ENCODE assay signal across 8 cellular contexts in genomic region chr6:108565893-108566292, GRCh38. TPM values are rescaled to one million over a fixed set of nuclear protein-coding genes. Genes with fewer than 3 reads are reported as not detected.
DNase-seq lines count a peak whose midpoint lies in the region; ATAC-seq lines count a peak whose summit lies in the region.

No MANE protein-coding gene starts in this region.

- peaks cover 5% of the 10 kb centered on the region for H3K27me3 Mint-ChIP-seq in activated CD8-positive, alpha-beta T cell treated with anti-CD3 and anti-CD28 coated beads, Interleukin-2, amount 10 ng/mL, durations not matched to agents 7 days and 5 days (ENCODE audit: low read depth)
- peaks cover 9 to 13% (median 10%) of the 10 kb centered on the region in 3 donors for H3K27me3 Mint-ChIP-seq in immature natural killer cell (ENCODE audit: low read depth in 3 of 3)
- H3K27me3 Mint-ChIP-seq in activated T-helper 2 cell treated with anti-CD3 and anti-CD28 coated beads, Interferon-gamma antibody, Interleukin-2, Interleukin-4, amounts not matched to agents 10 μg/mL and 5 μg/mL and 100 μg/mL, durations not matched to agents 14 hours and 24 hours and 36 hours (ENCODE audit: low read depth), result peaks cover 30% of the 10 kb centered on the region

- peaks cover 9 to 74% (median 70%) of the 10 kb centered on the region in 5 donors for H3K4me1 ChIP-seq in subcutaneous abdominal adipose tissue (ENCODE audit: control insufficient read depth in 5 of 5, insufficient read depth in 5 of 5, low read length in 5 of 5)

- peak; percentile 14 for DNase-seq in Daoy (ENCODE audit: low read depth)
- DNase-seq in activated CD8-positive, alpha-beta T cell treated with anti-CD3 and anti-CD28 coated beads, Interleukin-2, amount 10 ng/mL, durations not matched to agents 7 days and 5 days, result no peak
- DNase-seq in immature natural killer cell, result peak; percentile 35 to 38 (median 37)
- no peak for DNase-seq in dedifferentiated amniotic fluid mesenchymal stem cell (ENCODE audit: extremely low spot score)
- no peak for DNase-seq in activated T-helper 2 cell treated with anti-CD3 and anti-CD28 coated beads, Interferon-gamma antibody, Interleukin-2, Interleukin-4, amounts not matched to agents 10 μg/mL and 5 μg/mL and 100 μg/mL, durations not matched to agents 14 hours and 24 hours and 36 hours (ENCODE audit: low spot score)
- DNase-seq in NCI-H2081 (lab: John Stamatoyannopoulos, UW), result no peak

- H3K4me3 Mint-ChIP-seq in activated CD8-positive, alpha-beta T cell treated with anti-CD3 and anti-CD28 coated beads, Interleukin-2, amount 10 ng/mL, durations not matched to agents 7 days and 5 days, result peak overlapping the region; percentile 48
- peak overlapping the region; percentile 28 to 76 (median 58) for H3K4me3 Mint-ChIP-seq in immature natural killer cell
- no peak overlapping the region for H3K4me3 Mint-ChIP-seq in activated T-helper 2 cell treated with anti-CD3 and anti-CD28 coated beads, Interferon-gamma antibody, Interleukin-2, Interleukin-4, amounts not matched to agents 10 μg/mL and 5 μg/mL and 100 μg/mL, durations not matched to agents 14 hours and 24 hours and 36 hours (ENCODE audit: low read depth)

- POLR2A ChIA-PET in activated CD8-positive, alpha-beta T cell treated with anti-CD3 and anti-CD28 coated beads, Interleukin-2, amount 10 ng/mL, durations not matched to agents 7 days and 5 days (lab: Charles Lee), result no interaction called here

- peak overlapping the region in 3 of 5 donors; percentile 39 to 59 (median 43) for H3K9ac ChIP-seq in subcutaneous abdominal adipose tissue (ENCODE audit: low read length in 5 of 5)

- intact Hi-C loops in activated T-helper 2 cell treated with anti-CD3 and anti-CD28 coated beads, Interferon-gamma antibody, Interleukin-2, Interleukin-4, amounts not matched to agents 10 μg/mL and 5 μg/mL and 100 μg/mL, durations not matched to agents 14 hours and 24 hours and 36 hours (cut with micrococcal nuclease), result loop anchor here (2.0 kb wide), 2 partner anchors 65 to 443 kb away; no protein-coding TSS in a partner anchor

- H3K9me3 Mint-ChIP-seq in activated CD8-positive, alpha-beta T cell treated with anti-CD3 and anti-CD28 coated beads, Interleukin-2, amount 10 ng/mL, durations not matched to agents 7 days and 5 days (ENCODE audit: insufficient read depth), result no peaks in the 10 kb centered on the region
- H3K9me3 Mint-ChIP-seq in immature natural killer cell, result no peaks in the 10 kb centered on the region
- no peaks in the 10 kb centered on the region for H3K9me3 Mint-ChIP-seq in activated T-helper 2 cell treated with anti-CD3 and anti-CD28 coated beads, Interferon-gamma antibody, Interleukin-2, Interleukin-4, amounts not matched to agents 10 μg/mL and 5 μg/mL and 100 μg/mL, durations not matched to agents 14 hours and 24 hours and 36 hours

- H3K27me3 ChIP-seq in subcutaneous abdominal adipose tissue (ENCODE audit: control insufficient read depth in 5 of 5, insufficient read depth in 4 of 5, low read length in 5 of 5), result no peaks in the 10 kb centered on the region

- H3K36me3 ChIP-seq in subcutaneous abdominal adipose tissue (ENCODE audit: control insufficient read depth in 5 of 5, insufficient read depth in 5 of 5, low read length in 5 of 5), result peaks cover 14 to 37% (median 24%) of the 10 kb centered on the region in 5 donors

- peak; percentile 42 for ATAC-seq in HG03280 (IDR thresholded peaks at IDR 0.05; ENCODE audit: unreplicated experiment)
- no peak for ATAC-seq in activated CD8-positive, alpha-beta T cell treated with anti-CD3 and anti-CD28 coated beads, Interleukin-2, amount 10 ng/mL, durations not matched to agents 7 days and 5 days

- no peaks in the 10 kb centered on the region for H3K9me3 ChIP-seq in subcutaneous abdominal adipose tissue (ENCODE audit: control insufficient read depth in 5 of 5, low read length in 5 of 5)

- peaks cover 62% of the 10 kb centered on the region for H3K4me1 Mint-ChIP-seq in activated CD8-positive, alpha-beta T cell treated with anti-CD3 and anti-CD28 coated beads, Interleukin-2, amount 10 ng/mL, durations not matched to agents 7 days and 5 days (ENCODE audit: low read depth)
- H3K4me1 Mint-ChIP-seq in immature natural killer cell, result peaks cover 81 to 86% of the 10 kb centered on the region in 2 donors
- H3K4me1 Mint-ChIP-seq in activated T-helper 2 cell treated with anti-CD3 and anti-CD28 coated beads, Interferon-gamma antibody, Interleukin-2, Interleukin-4, amounts not matched to agents 10 μg/mL and 5 μg/mL and 100 μg/mL, durations not matched to agents 14 hours and 24 hours and 36 hours (ENCODE audit: low read depth), result peaks cover 43% of the 10 kb centered on the region

- peak overlapping the region; percentile 69 for H3K27ac Mint-ChIP-seq in activated CD8-positive, alpha-beta T cell treated with anti-CD3 and anti-CD28 coated beads, Interleukin-2, amount 10 ng/mL, durations not matched to agents 7 days and 5 days
- peak overlapping the region; percentile 65 to 92 (median 82) for H3K27ac Mint-ChIP-seq in immature natural killer cell
- no peak overlapping the region for H3K27ac Mint-ChIP-seq in activated T-helper 2 cell treated with anti-CD3 and anti-CD28 coated beads, Interferon-gamma antibody, Interleukin-2, Interleukin-4, amounts not matched to agents 10 μg/mL and 5 μg/mL and 100 μg/mL, durations not matched to agents 14 hours and 24 hours and 36 hours

- peak overlapping the region; percentile 88 for H3K27ac ChIP-seq in subcutaneous abdominal adipose tissue (ENCODE audit: low read depth, low read length)

- H3K4me3 ChIP-seq in subcutaneous abdominal adipose tissue (ENCODE audit: low read depth in 1 of 5, low read length in 5 of 5), result peak overlapping the region in 1 of 5 donors; percentile 97

- CTCF ChIA-PET in activated CD8-positive, alpha-beta T cell treated with anti-CD3 and anti-CD28 coated beads, Interleukin-2, amount 10 ng/mL, durations not matched to agents 7 days and 5 days (lab: Charles Lee), result interaction anchor here (0.6 to 2.1 kb wide), 9 partner anchors 10 to 328 kb away, joined by 3 to 7 read pairs (median 3); no protein-coding TSS in a partner anchor

- H3K36me3 Mint-ChIP-seq in activated CD8-positive, alpha-beta T cell treated with anti-CD3 and anti-CD28 coated beads, Interleukin-2, amount 10 ng/mL, durations not matched to agents 7 days and 5 days (ENCODE audit: low read depth), result peaks cover 50% of the 10 kb centered on the region
- peaks cover 2 to 17% (median 5%) of the 10 kb centered on the region in 3 donors for H3K36me3 Mint-ChIP-seq in immature natural killer cell
- peaks cover 52% of the 10 kb centered on the region for H3K36me3 Mint-ChIP-seq in activated T-helper 2 cell treated with anti-CD3 and anti-CD28 coated beads, Interferon-gamma antibody, Interleukin-2, Interleukin-4, amounts not matched to agents 10 μg/mL and 5 μg/mL and 100 μg/mL, durations not matched to agents 14 hours and 24 hours and 36 hours (ENCODE audit: low read depth)

RNA-seq across cellular contexts. Expression of gene FOXO3, which starts 5.2 kb away (rescaled TPM):
- total RNA-seq in Daoy (2014; rRNA removed; shearing (Covaris generic)), result 14.4 and 14.6 TPM in 2 replicates
- total RNA-seq in activated CD8-positive, alpha-beta T cell treated with anti-CD3 and anti-CD28 coated beads, Interleukin-2, amount 10 ng/mL, durations not matched to agents 7 days and 5 days, result 10 to 100 TPM; 12.2 to 12.3 TPM
- 10 to 100 TPM; 20.3 to 41.3 (median 36.4) TPM for polyA plus RNA-seq in immature natural killer cell
- total RNA-seq in activated T-helper 2 cell treated with anti-CD3 and anti-CD28 coated beads, Interferon-gamma antibody, Interleukin-2, Interleukin-4, amounts not matched to agents 10 μg/mL and 5 μg/mL and 100 μg/mL, durations not matched to agents 14 hours and 24 hours and 36 hours, result 4.7 and 5.8 TPM in 2 replicates

Comparison
In these comparisons a context has a peak if more than half of its experiments do, and no peak if none do; other contexts are left out.
1. DNase-seq: peak in Daoy (single experiment) and immature natural killer cell (3 of 3); none in activated CD8-positive, alpha-beta T cell treated with anti-CD3 and anti-CD28 coated beads, Interleukin-2, amount 10 ng/mL, durations not matched to agents 7 days and 5 days (single experiment), dedifferentiated amniotic fluid mesenchymal stem cell (single experiment), activated T-helper 2 cell treated with anti-CD3 and anti-CD28 coated beads, Interferon-gamma antibody, Interleukin-2, Interleukin-4, amounts not matched to agents 10 μg/mL and 5 μg/mL and 100 μg/mL, durations not matched to agents 14 hours and 24 hours and 36 hours (single experiment) and NCI-H2081 (0 of 2).